14 cellular contexts compared by ENCODE assay signal in genomic region chr3:194168994-194169393, GRCh38. TPM values are rescaled to one million over a fixed set of nuclear protein-coding genes. Genes with fewer than 3 reads are reported as not detected.
"Had no signal": no experiment of that assay in that cellular context is flagged by ENCODE, and none has a peak within 500 bp of the region (broad histone marks: within the 10 kb centered on the region; RNA-seq: fewer than 3 reads in every experiment).

No MANE protein-coding gene starts in this region.

- H3K27me3 ChIP-seq: hepatocyte, ovary, stomach had no signal

- H3K27ac ChIP-seq: dorsolateral prefrontal cortex, hepatocyte, ovary, skin epidermis, stomach, thoracic aorta had no signal

- H2AFZ ChIP-seq: hepatocyte had no signal

- DNase-seq: activated CD4-positive, alpha-beta T cell treated with anti-CD3 and anti-CD28 coated beads for 48 hours; activated CD8-positive, alpha-beta memory T cell treated with anti-CD3 and anti-CD28 coated beads, Interleukin-2, amount 50 U/mL, for 48 hours; activated CD8-positive, alpha-beta T cell treated with anti-CD3 and anti-CD28 coated beads, Interleukin-2, amount 10 ng/mL, durations not matched to agents 7 days and 5 days; activated naive CD8-positive, alpha-beta T cell treated with anti-CD3 and anti-CD28 coated beads, Interleukin-2, amount 10 ng/mL, durations not matched to agents 7 days and 5 days; anterior cingulate cortex; dorsolateral prefrontal cortex; ovary; retina; stimulated activated CD4-positive, alpha-beta T cell treated with anti-CD3 and anti-CD28 coated beads, Interleukin-4, amount 100 ng/mL, for 4 hours; stomach had no signal

- H3K36me3 Mint-ChIP-seq: activated naive CD8-positive, alpha-beta T cell treated with anti-CD3 and anti-CD28 coated beads, Interleukin-2, amount 10 ng/mL, durations not matched to agents 7 days and 5 days; WTC11 had no signal

- H3K36me3 ChIP-seq: ovary, stomach, thoracic aorta had no signal

- H3K4me3 Mint-ChIP-seq: activated CD8-positive, alpha-beta T cell treated with anti-CD3 and anti-CD28 coated beads, Interleukin-2, amount 10 ng/mL, durations not matched to agents 7 days and 5 days; activated naive CD8-positive, alpha-beta T cell treated with anti-CD3 and anti-CD28 coated beads, Interleukin-2, amount 10 ng/mL, durations not matched to agents 7 days and 5 days; WTC11 had no signal

- ATAC-seq: activated CD8-positive, alpha-beta T cell treated with anti-CD3 and anti-CD28 coated beads, Interleukin-2, amount 10 ng/mL, durations not matched to agents 7 days and 5 days had no signal

- H3K27ac Mint-ChIP-seq: activated CD8-positive, alpha-beta T cell treated with anti-CD3 and anti-CD28 coated beads, Interleukin-2, amount 10 ng/mL, durations not matched to agents 7 days and 5 days; activated naive CD8-positive, alpha-beta T cell treated with anti-CD3 and anti-CD28 coated beads, Interleukin-2, amount 10 ng/mL, durations not matched to agents 7 days and 5 days; WTC11 had no signal

- H3K4me1 Mint-ChIP-seq: activated naive CD8-positive, alpha-beta T cell treated with anti-CD3 and anti-CD28 coated beads, Interleukin-2, amount 10 ng/mL, durations not matched to agents 7 days and 5 days had no signal

- H3K4me3 ChIP-seq: dorsolateral prefrontal cortex, hepatocyte, ovary, skin epidermis, stomach, thoracic aorta had no signal

- H3K9me3 ChIP-seq: ovary, stomach, thoracic aorta had no signal

- H3K9me3 Mint-ChIP-seq: activated naive CD8-positive, alpha-beta T cell treated with anti-CD3 and anti-CD28 coated beads, Interleukin-2, amount 10 ng/mL, durations not matched to agents 7 days and 5 days had no signal

- H3K4me2 ChIP-seq: hepatocyte had no signal

- H3K79me2 ChIP-seq: hepatocyte had no signal

RNA-seq across cellular contexts. Expression of gene HES1, which starts 33.0 kb away (rescaled TPM):
- total RNA-seq: activated CD8-positive, alpha-beta T cell treated with anti-CD3 and anti-CD28 coated beads, Interleukin-2, amount 10 ng/mL, durations not matched to agents 7 days and 5 days; activated naive CD8-positive, alpha-beta T cell treated with anti-CD3 and anti-CD28 coated beads, Interleukin-2, amount 10 ng/mL, durations not matched to agents 7 days and 5 days had no signal
